Comparison of ENCODE assay signal across 1 cellular context in the genomic region with DNA sequence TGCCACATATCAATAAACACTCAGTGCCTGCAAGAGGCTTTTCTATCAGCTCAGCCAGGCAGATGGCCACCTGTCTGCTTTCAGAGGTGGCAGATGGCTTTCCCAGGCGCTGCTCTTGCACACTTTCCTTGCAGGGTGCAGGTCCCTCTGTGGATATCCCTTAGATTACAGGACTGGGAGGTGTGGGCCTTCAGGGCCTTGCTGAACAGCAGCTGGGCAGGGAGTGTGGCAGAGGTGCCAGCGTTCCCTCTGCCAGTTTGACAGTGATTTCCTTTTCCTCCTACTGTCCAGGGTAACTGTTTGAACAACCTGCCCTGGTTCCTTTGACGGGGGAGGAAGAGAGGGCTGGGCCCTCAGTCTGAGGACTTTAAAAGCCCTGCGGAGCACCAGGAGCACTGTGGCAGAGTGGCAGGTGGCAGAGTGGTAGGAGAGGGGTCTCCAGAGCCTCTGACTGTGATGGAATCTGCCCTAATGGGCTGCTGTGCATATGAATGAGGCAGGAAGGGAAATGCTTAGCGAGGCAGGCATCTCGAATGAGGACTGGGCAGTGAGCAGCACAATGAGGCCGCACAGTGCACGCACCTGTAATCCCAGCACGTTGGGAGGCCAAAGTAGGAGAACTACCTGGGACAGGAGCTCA.
TF ChIP-seq lines count a peak whose summit lies in the region.

No MANE protein-coding gene starts in this region.

TF ChIP-seq in SK-N-SH treated with all-trans-retinoic acid at 6 μM for 48 hours, 23 proteins besides CTCF, POLR2A, EP300 and RAD21 (continued from another document):
- TF ChIP-seq, protein P1, sequence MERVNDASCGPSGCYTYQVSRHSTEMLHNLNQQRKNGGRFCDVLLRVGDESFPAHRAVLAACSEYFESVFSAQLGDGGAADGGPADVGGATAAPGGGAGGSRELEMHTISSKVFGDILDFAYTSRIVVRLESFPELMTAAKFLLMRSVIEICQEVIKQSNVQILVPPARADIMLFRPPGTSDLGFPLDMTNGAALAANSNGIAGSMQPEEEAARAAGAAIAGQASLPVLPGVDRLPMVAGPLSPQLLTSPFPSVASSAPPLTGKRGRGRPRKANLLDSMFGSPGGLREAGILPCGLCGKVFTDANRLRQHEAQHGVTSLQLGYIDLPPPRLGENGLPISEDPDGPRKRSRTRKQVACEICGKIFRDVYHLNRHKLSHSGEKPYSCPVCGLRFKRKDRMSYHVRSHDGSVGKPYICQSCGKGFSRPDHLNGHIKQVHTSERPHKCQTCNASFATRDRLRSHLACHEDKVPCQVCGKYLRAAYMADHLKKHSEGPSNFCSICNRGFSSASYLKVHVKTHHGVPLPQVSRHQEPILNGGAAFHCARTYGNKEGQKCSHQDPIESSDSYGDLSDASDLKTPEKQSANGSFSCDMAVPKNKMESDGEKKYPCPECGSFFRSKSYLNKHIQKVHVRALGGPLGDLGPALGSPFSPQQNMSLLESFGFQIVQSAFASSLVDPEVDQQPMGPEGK (CRISPR knock-in tag; IDR thresholded peaks at IDR 0.05; ENCODE audit: borderline replicate concordance): no peak
- TF ChIP-seq ARNTL (CRISPR knock-in tag; IDR thresholded peaks at IDR 0.05; ENCODE audit: borderline replicate concordance, low read depth) (no peak), ZNF565 (CRISPR knock-in tag; conservative IDR thresholded peaks at IDR 0.05; ENCODE audit: low read depth) (no peak), CSDC2 (CRISPR knock-in tag; IDR thresholded peaks at IDR 0.05) (no peak), ZNF70 (CRISPR knock-in tag; IDR thresholded peaks at IDR 0.05) (no peak), ZNF8 (CRISPR knock-in tag; IDR thresholded peaks at IDR 0.05) (no peak), ESRRG (CRISPR knock-in tag; IDR thresholded peaks at IDR 0.05) (no peak), ZFP3 (CRISPR knock-in tag; IDR thresholded peaks at IDR 0.05) (no peak), ISL1 (CRISPR knock-in tag; IDR thresholded peaks at IDR 0.05) (no peak)
TF ChIP-seq in SK-N-SH treated with all-trans-retinoic acid at 6 μM for 48 hours: peak in this region for 0.
